ENCODE assay signal across 1 cellular context in the genomic region with DNA sequence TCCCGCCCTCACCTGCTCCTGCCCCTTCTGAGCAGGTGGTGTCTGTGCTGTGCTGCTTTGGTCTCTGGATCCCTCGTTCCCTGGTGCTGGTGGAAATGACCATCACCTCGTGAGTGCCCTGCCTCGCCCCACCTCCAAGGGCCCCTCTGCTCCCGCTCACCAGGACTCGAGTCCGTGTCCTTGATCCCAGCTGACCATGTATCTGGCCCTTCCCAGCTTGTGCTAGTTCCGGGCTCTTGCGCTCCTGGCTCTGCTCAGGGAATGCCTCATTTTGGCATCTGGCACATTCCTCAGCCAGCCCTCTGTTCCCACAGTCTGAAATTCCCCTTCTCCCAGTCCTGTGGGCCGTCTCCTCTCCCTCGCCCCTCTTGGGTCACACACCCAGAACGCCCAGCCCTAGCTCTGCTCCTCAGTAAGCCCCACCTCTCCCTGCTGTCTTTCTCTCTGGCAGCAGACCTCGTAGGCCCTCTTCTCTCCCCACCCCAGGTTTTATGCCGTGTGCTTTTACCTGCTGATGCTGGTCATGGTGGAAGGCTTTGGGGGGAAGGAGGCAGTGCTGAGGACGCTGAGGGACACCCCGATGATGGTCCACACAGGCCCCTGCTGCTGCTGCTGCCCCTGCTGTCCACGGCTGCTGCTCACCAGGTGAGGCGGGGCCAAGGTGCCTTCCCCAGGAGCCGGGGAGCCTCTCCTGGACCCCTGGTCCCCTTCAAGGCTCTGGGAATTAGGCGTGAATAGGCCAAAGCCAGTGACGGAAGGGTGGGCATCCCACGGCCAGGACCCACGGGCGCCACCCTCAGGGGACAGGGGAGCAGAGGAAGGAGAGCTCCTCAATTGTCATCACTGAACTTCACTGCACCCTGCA.
TF ChIP-seq lines count a peak whose summit lies in the region.

No MANE protein-coding gene starts in this region.

TF ChIP-seq in HepG2, 621 proteins besides CTCF, POLR2A, EP300 and RAD21 (continued from another document and continues in another):
- TF ChIP-seq, protein P1, sequence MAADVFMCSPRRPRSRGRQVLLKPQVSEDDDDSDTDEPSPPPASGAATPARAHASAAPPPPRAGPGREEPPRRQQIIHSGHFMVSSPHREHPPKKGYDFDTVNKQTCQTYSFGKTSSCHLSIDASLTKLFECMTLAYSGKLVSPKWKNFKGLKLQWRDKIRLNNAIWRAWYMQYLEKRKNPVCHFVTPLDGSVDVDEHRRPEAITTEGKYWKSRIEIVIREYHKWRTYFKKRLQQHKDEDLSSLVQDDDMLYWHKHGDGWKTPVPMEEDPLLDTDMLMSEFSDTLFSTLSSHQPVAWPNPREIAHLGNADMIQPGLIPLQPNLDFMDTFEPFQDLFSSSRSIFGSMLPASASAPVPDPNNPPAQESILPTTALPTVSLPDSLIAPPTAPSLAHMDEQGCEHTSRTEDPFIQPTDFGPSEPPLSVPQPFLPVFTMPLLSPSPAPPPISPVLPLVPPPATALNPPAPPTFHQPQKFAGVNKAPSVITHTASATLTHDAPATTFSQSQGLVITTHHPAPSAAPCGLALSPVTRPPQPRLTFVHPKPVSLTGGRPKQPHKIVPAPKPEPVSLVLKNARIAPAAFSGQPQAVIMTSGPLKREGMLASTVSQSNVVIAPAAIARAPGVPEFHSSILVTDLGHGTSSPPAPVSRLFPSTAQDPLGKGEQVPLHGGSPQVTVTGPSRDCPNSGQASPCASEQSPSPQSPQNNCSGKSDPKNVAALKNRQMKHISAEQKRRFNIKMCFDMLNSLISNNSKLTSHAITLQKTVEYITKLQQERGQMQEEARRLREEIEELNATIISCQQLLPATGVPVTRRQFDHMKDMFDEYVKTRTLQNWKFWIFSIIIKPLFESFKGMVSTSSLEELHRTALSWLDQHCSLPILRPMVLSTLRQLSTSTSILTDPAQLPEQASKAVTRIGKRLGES (CRISPR knock-in tag; IDR thresholded peaks at IDR 0.05; ENCODE audit: borderline replicate concordance): no peak
- TF ChIP-seq FLYWCH1 (CRISPR knock-in tag; IDR thresholded peaks at IDR 0.05) (no peak), CBX5 (CRISPR knock-in tag; IDR thresholded peaks at IDR 0.05; ENCODE audit: borderline replicate concordance) (no peak), PCBP2 (optimal IDR thresholded peaks at IDR 0.05; ENCODE audit: low read depth, low read length, poor library complexity, severe bottlenecking) (no peak), ZNF724P (CRISPR knock-in tag; IDR thresholded peaks at IDR 0.05; ENCODE audit: borderline replicate concordance) (no peak), STAG1 (CRISPR knock-in tag; IDR thresholded peaks at IDR 0.05) (no peak), TEAD2 (CRISPR knock-in tag; IDR thresholded peaks at IDR 0.05) (no peak), ZNF639 (CRISPR knock-in tag; conservative IDR thresholded peaks at IDR 0.05) (no peak; the same call in 1 of the 2 replicates), ZNF841 (CRISPR knock-in tag; IDR thresholded peaks at IDR 0.05; ENCODE audit: borderline replicate concordance) (no peak), HNRNPUL1 (IDR thresholded peaks at IDR 0.05; ENCODE audit: low read depth, low read length) (no peak), ZNF431 (CRISPR knock-in tag; IDR thresholded peaks at IDR 0.05; ENCODE audit: borderline replicate concordance, low read depth) (no peak), KLF9 (CRISPR knock-in tag; IDR thresholded peaks at IDR 0.05; ENCODE audit: low read depth) (no peak), PHF5A (CRISPR knock-in tag; IDR thresholded peaks at IDR 0.05; ENCODE audit: low read depth, unreplicated experiment) (no peak), ZNF230 (CRISPR knock-in tag; IDR thresholded peaks at IDR 0.05) (no peak; the same call in 1 of the 2 replicates), GTF2F1 (IDR thresholded peaks at IDR 0.05; ENCODE audit: low read length) (no peak), MED1 (CRISPR knock-in tag; IDR thresholded peaks at IDR 0.05) (peak; percentile 90), SNAPC5 (CRISPR knock-in tag; IDR thresholded peaks at IDR 0.05; ENCODE audit: borderline replicate concordance) (no peak), FOSL1 (CRISPR knock-in tag; IDR thresholded peaks at IDR 0.05; ENCODE audit: borderline replicate concordance) (no peak), MTF1 (CRISPR knock-in tag; IDR thresholded peaks at IDR 0.05) (no peak), POGZ (CRISPR knock-in tag; IDR thresholded peaks at IDR 0.05) (no peak), ZNF280D (CRISPR knock-in tag; IDR thresholded peaks at IDR 0.05) (0 out of 2 replicates have a peak, but pooled peaks have one; percentile 39), NONO (IDR thresholded peaks at IDR 0.05) (no peak), NONO (CRISPR knock-in tag; conservative IDR thresholded peaks at IDR 0.05) (0 out of 2 replicates have a peak, but pooled peaks have one; percentile 57), ZNF775 (CRISPR knock-in tag; IDR thresholded peaks at IDR 0.05; ENCODE audit: borderline replicate concordance) (no peak), RXRB (CRISPR knock-in tag; IDR thresholded peaks at IDR 0.05; ENCODE audit: borderline replicate concordance) (peak; percentile 90), ZNF33B (CRISPR knock-in tag; IDR thresholded peaks at IDR 0.05) (no peak), SAP130 (CRISPR knock-in tag; IDR thresholded peaks at IDR 0.05; ENCODE audit: low read depth) (peak; percentile 60), KDM3A (CRISPR knock-in tag; IDR thresholded peaks at IDR 0.05; ENCODE audit: low read depth) (0 out of 2 replicates have a peak, but pooled peaks have one; percentile 34), TOE1 (CRISPR knock-in tag; IDR thresholded peaks at IDR 0.05) (no peak), RBM22 (optimal IDR thresholded peaks at IDR 0.05; ENCODE audit: low read length) (no peak), ZNF598 (CRISPR knock-in tag; IDR thresholded peaks at IDR 0.05; ENCODE audit: borderline replicate concordance) (no peak), ZKSCAN5 (CRISPR knock-in tag; IDR thresholded peaks at IDR 0.05) (no peak), YEATS4 (CRISPR knock-in tag; IDR thresholded peaks at IDR 0.05; ENCODE audit: borderline replicate concordance) (0 out of 2 replicates have a peak, but pooled peaks have one; percentile 49), ZNF512B (CRISPR knock-in tag; IDR thresholded peaks at IDR 0.05; ENCODE audit: borderline replicate concordance) (no peak), EHMT2 (IDR thresholded peaks at IDR 0.05; ENCODE audit: borderline replicate concordance, low read depth, low read length) (no peak), HOXD1 (CRISPR knock-in tag; IDR thresholded peaks at IDR 0.05) (no peak), ZFP82 (CRISPR knock-in tag; IDR thresholded peaks at IDR 0.05; ENCODE audit: borderline replicate concordance) (no peak), ZNF354B (CRISPR knock-in tag; IDR thresholded peaks at IDR 0.05) (0 out of 2 replicates have a peak, but pooled peaks have one; percentile 48), ZBTB7B (CRISPR knock-in tag; IDR thresholded peaks at IDR 0.05) (peak; percentile 35; the same call in 1 of the 2 replicates), CREB1 (IDR thresholded peaks at IDR 0.05) (no peak), CREB1 (CRISPR knock-in tag; IDR thresholded peaks at IDR 0.05) (no peak), SMC3 (IDR thresholded peaks at IDR 0.05; ENCODE audit: low read length) (no peak)
- TF ChIP-seq, protein P2, sequence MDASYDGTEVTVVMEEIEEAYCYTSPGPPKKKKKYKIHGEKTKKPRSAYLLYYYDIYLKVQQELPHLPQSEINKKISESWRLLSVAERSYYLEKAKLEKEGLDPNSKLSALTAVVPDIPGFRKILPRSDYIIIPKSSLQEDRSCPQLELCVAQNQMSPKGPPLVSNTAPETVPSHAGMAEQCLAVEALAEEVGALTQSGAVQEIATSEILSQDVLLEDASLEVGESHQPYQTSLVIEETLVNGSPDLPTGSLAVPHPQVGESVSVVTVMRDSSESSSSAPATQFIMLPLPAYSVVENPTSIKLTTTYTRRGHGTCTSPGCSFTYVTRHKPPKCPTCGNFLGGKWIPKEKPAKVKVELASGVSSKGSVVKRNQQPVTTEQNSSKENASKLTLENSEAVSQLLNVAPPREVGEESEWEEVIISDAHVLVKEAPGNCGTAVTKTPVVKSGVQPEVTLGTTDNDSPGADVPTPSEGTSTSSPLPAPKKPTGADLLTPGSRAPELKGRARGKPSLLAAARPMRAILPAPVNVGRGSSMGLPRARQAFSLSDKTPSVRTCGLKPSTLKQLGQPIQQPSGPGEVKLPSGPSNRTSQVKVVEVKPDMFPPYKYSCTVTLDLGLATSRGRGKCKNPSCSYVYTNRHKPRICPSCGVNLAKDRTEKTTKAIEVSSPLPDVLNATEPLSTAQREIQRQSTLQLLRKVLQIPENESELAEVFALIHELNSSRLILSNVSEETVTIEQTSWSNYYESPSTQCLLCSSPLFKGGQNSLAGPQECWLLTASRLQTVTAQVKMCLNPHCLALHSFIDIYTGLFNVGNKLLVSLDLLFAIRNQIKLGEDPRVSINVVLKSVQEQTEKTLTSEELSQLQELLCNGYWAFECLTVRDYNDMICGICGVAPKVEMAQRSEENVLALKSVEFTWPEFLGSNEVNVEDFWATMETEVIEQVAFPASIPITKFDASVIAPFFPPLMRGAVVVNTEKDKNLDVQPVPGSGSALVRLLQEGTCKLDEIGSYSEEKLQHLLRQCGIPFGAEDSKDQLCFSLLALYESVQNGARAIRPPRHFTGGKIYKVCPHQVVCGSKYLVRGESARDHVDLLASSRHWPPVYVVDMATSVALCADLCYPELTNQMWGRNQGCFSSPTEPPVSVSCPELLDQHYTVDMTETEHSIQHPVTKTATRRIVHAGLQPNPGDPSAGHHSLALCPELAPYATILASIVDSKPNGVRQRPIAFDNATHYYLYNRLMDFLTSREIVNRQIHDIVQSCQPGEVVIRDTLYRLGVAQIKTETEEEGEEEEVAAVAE (CRISPR knock-in tag; IDR thresholded peaks at IDR 0.05; ENCODE audit: borderline replicate concordance): 0 out of 2 replicates have a peak, but pooled peaks have one; percentile 45
- TF ChIP-seq, protein P3, sequence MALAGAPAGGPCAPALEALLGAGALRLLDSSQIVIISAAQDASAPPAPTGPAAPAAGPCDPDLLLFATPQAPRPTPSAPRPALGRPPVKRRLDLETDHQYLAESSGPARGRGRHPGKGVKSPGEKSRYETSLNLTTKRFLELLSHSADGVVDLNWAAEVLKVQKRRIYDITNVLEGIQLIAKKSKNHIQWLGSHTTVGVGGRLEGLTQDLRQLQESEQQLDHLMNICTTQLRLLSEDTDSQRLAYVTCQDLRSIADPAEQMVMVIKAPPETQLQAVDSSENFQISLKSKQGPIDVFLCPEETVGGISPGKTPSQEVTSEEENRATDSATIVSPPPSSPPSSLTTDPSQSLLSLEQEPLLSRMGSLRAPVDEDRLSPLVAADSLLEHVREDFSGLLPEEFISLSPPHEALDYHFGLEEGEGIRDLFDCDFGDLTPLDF (CRISPR knock-in tag; IDR thresholded peaks at IDR 0.05): 0 out of 2 replicates have a peak, but pooled peaks have one; percentile 37
- TF ChIP-seq, protein P4, sequence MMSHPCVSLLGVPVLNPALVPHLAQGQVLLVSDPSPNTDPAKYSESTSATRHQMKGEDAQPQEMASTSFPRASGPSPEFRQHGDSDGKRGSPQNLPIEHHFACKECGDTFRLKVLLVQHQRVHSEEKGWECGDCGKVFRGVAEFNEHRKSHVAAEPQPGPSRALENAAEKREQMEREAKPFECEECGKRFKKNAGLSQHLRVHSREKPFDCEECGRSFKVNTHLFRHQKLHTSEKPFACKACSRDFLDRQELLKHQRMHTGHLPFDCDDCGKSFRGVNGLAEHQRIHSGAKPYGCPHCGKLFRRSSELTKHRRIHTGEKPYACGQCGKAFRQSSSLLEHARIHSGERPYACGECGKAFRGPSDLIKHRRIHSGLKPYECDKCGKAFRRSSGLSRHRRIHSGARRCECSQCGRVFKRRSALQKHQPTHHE (CRISPR knock-in tag; IDR thresholded peaks at IDR 0.05; ENCODE audit: borderline replicate concordance): no peak
